8 cellular contexts compared by ENCODE assay signal in the genomic region with DNA sequence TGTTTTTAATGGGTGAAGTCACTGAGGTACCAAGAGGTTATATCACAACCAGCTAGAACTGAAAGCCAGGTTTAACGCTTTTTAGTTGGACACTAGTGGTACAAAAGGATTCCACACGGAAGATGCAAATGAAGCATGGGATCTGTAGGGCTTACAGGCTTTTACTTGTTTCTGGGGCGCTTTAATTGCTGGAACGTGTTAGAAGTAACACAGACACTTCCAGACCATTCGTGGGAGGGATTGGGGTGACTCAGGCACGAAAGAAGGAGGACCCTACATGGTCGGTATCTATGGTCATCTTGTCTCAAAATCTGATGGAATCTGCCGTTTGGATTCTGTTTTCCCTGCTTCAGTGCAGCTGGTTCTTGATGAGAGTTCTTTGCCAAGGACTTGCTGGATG. TPM values are rescaled to one million over a fixed set of nuclear protein-coding genes. Genes with fewer than 3 reads are reported as not detected.
DNase-seq lines count a peak whose midpoint lies in the region; ATAC-seq and TF ChIP-seq lines count a peak whose summit lies in the region.

No MANE protein-coding gene starts in this region.

- ATAC-seq in HG03159 (IDR thresholded peaks at IDR 0.05; ENCODE audit: unreplicated experiment), result no peak

- intact Hi-C loops in posterior cingulate gyrus (cut with DNase I), result loop anchor here (5.0 kb wide), 1 partner anchor 120 kb away; a partner anchor contains a TSS

- no peaks in the 10 kb centered on the region for H3K27me3 ChIP-seq in muscle layer of colon (ENCODE audit: control insufficient read depth in 1 of 2, insufficient read depth in 2 of 2, low read length in 2 of 2)

- no peak overlapping the region for H3K27ac ChIP-seq in muscle layer of colon (ENCODE audit: low read depth, low read length)

- H3K4me3 ChIP-seq in Jurkat, Clone E6-1 (ENCODE audit: low read length), result peak overlapping the region; percentile 79
- H3K4me3 ChIP-seq in cardiac fibroblast (replicated peaks in 1 of 2; ENCODE audit: low read depth in 2 of 2, low read length in 2 of 2) (peak overlapping the region; percentile 99 to 100), muscle layer of colon (ENCODE audit: low read depth in 1 of 2, low read length in 2 of 2) (peak overlapping the region; percentile 70 to 97)

- no peak for TF ChIP-seq CTCF in cardiac fibroblast (IDR thresholded peaks at IDR 0.05; ENCODE audit: low read depth, low read length)

- DNase-seq in AG08396 (ENCODE audit: low spot score) (peak; percentile 28), cardiac fibroblast (ENCODE audit: low read depth in 2 of 2) (peak in 1 of 2 donors; percentile 15), posterior cingulate gyrus (no peak), 8988T (no peak)
- DNase-seq in Jurkat, Clone E6-1 (ENCODE audit: low read depth, low spot score), result no peak
- no peak for DNase-seq in activated CD4-positive, CD25-positive, alpha-beta regulatory T cell (lab: John Stamatoyannopoulos, UW)

- H3K4me1 ChIP-seq in muscle layer of colon (ENCODE audit: insufficient read depth, low read length), result peaks cover 14% of the 10 kb centered on the region

- peaks cover 26% of the 10 kb centered on the region for H3K36me3 ChIP-seq in muscle layer of colon (ENCODE audit: insufficient read depth, low read length)

- H3K9me3 ChIP-seq in muscle layer of colon (ENCODE audit: low read length), result no peaks in the 10 kb centered on the region

- H3K9ac ChIP-seq in muscle layer of colon (ENCODE audit: low read length), result no peak overlapping the region

RNA-seq across cellular contexts. Expression of a gene that starts 1.0 kb away (rescaled TPM):
- 87.1 TPM for polyA plus RNA-seq in Jurkat, Clone E6-1 (2012; ENCODE audit: insufficient read depth, insufficient read length)

RNA-seq across cellular contexts. Expression of a gene that starts 12.6 kb away (rescaled TPM):
- 0.66 TPM for polyA plus RNA-seq in Jurkat, Clone E6-1 (2012; ENCODE audit: insufficient read depth, insufficient read length)
